ENCODE assay signal across 19 cellular contexts in the genomic region with DNA sequence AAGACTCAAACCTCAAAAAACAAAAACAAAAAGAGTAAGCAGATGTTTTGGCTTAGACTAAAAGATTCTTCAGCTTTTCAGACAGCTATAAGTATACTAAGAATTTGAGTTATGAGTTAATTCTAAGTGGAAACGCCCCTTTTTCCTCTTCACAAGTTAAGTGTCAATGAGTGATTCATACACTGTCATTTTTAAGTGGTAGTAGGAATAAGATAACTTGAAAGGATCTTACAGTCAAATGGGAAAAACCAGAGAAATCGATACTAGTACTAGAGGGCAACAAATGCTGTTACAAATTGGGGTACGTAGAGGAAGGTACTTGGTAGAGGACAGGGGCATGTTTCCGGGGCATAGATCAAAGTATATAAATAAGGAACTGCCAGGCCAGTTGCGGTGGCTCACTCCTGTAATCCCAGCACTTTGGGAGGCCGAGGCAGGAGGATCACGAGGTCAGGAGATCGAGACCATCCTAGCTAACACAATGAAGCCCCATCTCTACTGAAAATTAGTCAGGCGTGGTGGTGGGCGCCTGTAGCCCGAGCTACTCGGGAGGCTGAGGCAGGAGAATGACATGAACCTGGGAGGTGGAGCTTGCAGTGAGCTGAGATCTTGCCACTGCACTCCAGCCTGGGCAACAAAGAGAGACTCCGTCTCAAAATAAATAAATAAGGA. TPM values are rescaled to one million over a fixed set of nuclear protein-coding genes. Genes with fewer than 3 reads are reported as not detected.
DNase-seq lines count a peak whose midpoint lies in the region; ATAC-seq and TF ChIP-seq lines count a peak whose summit lies in the region.
"Had no signal": no experiment of that assay in that cellular context is flagged by ENCODE, and none has a peak within 500 bp of the region (broad histone marks: within the 10 kb centered on the region; RNA-seq: fewer than 3 reads in every experiment).

No MANE protein-coding gene starts in this region.

- peak overlapping the region; percentile 60 for H3K4me3 Mint-ChIP-seq in activated T-cell treated with anti-CD3 and anti-CD28 coated beads, Interleukin-2, amount 50 U/mL, for 4 hours
- peak overlapping the region in 2 of 3 donors; percentile 22 to 28 for H3K4me3 Mint-ChIP-seq in T-cell
- peak overlapping the region; percentile 30 to 48 for H3K4me3 Mint-ChIP-seq in effector memory CD8-positive, alpha-beta T cell
- peak overlapping the region in 1 of 2 donors; percentile 11 for H3K4me3 Mint-ChIP-seq in stimulated activated naive B cell treated with anti-CD40 and anti-IgM and Interleukin-4, amounts not matched to agents 10 μg/mL and 1 μg/mL and 100 μg/mL, for 72 hours
- H3K4me3 Mint-ChIP-seq: neural crest cell had no signal

- CTCF ChIA-PET in T-cell (lab: Charles Lee) = interaction anchor here in 1 of 2 donors (0.7 kb wide), 1 partner anchor 78 kb away, joined by 3 read pairs; no protein-coding TSS in a partner anchor

- H3K4me1 ChIP-seq in esophagus muscularis mucosa = peaks cover 32 to 61% (median 61%) of the 10 kb centered on the region in 4 donors

- no peaks in the 10 kb centered on the region for H3K9me3 ChIP-seq in esophagus muscularis mucosa
- H3K9me3 ChIP-seq: Caco-2, heart right ventricle, SK-N-SH, stomach had no signal

- peak overlapping the region; percentile 44 to 76 for H3K27ac Mint-ChIP-seq in T-cell
- peak overlapping the region; percentile 15 to 76 for H3K27ac Mint-ChIP-seq in effector memory CD8-positive, alpha-beta T cell
- H3K27ac Mint-ChIP-seq in stimulated activated naive B cell treated with anti-CD40 and anti-IgM and Interleukin-4, amounts not matched to agents 10 μg/mL and 1 μg/mL and 100 μg/mL, for 72 hours = peak overlapping the region; percentile 49

- intact Hi-C loops in esophagus muscularis mucosa (cut with DNase I) = loop anchor here (5.0 kb wide), 1 partner anchor 117 kb away; the partner anchor contains the start of gene ACBD3
- intact Hi-C loops in posterior vena cava (cut with DNase I) = no loop called here

- no peaks in the 10 kb centered on the region for H3K27me3 ChIP-seq in esophagus muscularis mucosa
- H3K27me3 ChIP-seq: heart right ventricle, stomach had no signal

- TF ChIP-seq POLR2A in esophagus muscularis mucosa (IDR thresholded peaks at IDR 0.05; ENCODE audit: low read depth) = no peak

- no peak for TF ChIP-seq CTCF in esophagus muscularis mucosa (IDR thresholded peaks at IDR 0.05)

- no peaks in the 10 kb centered on the region for H3K9me3 Mint-ChIP-seq in activated T-cell treated with anti-CD3 and anti-CD28 coated beads, Interleukin-2, amount 50 U/mL, for 4 hours
- H3K9me3 Mint-ChIP-seq in T-cell = no peaks in the 10 kb centered on the region
- H3K9me3 Mint-ChIP-seq in effector memory CD8-positive, alpha-beta T cell = no peaks in the 10 kb centered on the region
- no peaks in the 10 kb centered on the region for H3K9me3 Mint-ChIP-seq in stimulated activated naive B cell treated with anti-CD40 and anti-IgM and Interleukin-4, amounts not matched to agents 10 μg/mL and 1 μg/mL and 100 μg/mL, for 72 hours
- H3K9me3 Mint-ChIP-seq: neural crest cell had no signal

- peaks cover 60% of the 10 kb centered on the region for H3K36me3 Mint-ChIP-seq in activated T-cell treated with anti-CD3 and anti-CD28 coated beads, Interleukin-2, amount 50 U/mL, for 4 hours (ENCODE audit: insufficient read depth)
- H3K36me3 Mint-ChIP-seq in T-cell = peaks cover 52% of the 10 kb centered on the region
- H3K36me3 Mint-ChIP-seq in effector memory CD8-positive, alpha-beta T cell (ENCODE audit: insufficient read depth) = peaks cover 99% of the 10 kb centered on the region
- H3K36me3 Mint-ChIP-seq in stimulated activated naive B cell treated with anti-CD40 and anti-IgM and Interleukin-4, amounts not matched to agents 10 μg/mL and 1 μg/mL and 100 μg/mL, for 72 hours = peaks cover 39 to 54% of the 10 kb centered on the region in 2 donors

- H3K4me1 Mint-ChIP-seq in activated T-cell treated with anti-CD3 and anti-CD28 coated beads, Interleukin-2, amount 50 U/mL, for 4 hours (ENCODE audit: low read depth) = peaks cover 58% of the 10 kb centered on the region
- peaks cover 65 to 69% (median 68%) of the 10 kb centered on the region in 3 donors for H3K4me1 Mint-ChIP-seq in T-cell
- peaks cover 35 to 42% of the 10 kb centered on the region in 2 donors for H3K4me1 Mint-ChIP-seq in effector memory CD8-positive, alpha-beta T cell (ENCODE audit: low read depth in 2 of 2)
- H3K4me1 Mint-ChIP-seq in stimulated activated naive B cell treated with anti-CD40 and anti-IgM and Interleukin-4, amounts not matched to agents 10 μg/mL and 1 μg/mL and 100 μg/mL, for 72 hours = peaks cover 21 to 55% of the 10 kb centered on the region in 2 donors

- ATAC-seq in activated T-cell treated with anti-CD3 and anti-CD28 coated beads, Interleukin-2, amount 50 U/mL, for 4 hours = peak; percentile 83 to 93
- no peak for ATAC-seq in T-cell (replicated peaks in 1 of 4)
- no peak for ATAC-seq in effector memory CD8-positive, alpha-beta T cell (replicated peaks)
- no peak for ATAC-seq in stimulated activated naive B cell treated with anti-CD40 and anti-IgM and Interleukin-4, amounts not matched to agents 10 μg/mL and 1 μg/mL and 100 μg/mL, for 72 hours (replicated peaks)
- ATAC-seq: heart right ventricle, Panc1 had no signal

- no peaks in the 10 kb centered on the region for H3K27me3 Mint-ChIP-seq in activated T-cell treated with anti-CD3 and anti-CD28 coated beads, Interleukin-2, amount 50 U/mL, for 4 hours (ENCODE audit: low read depth)
- H3K27me3 Mint-ChIP-seq in T-cell = no peaks in the 10 kb centered on the region
- H3K27me3 Mint-ChIP-seq in effector memory CD8-positive, alpha-beta T cell = no peaks in the 10 kb centered on the region
- no peaks in the 10 kb centered on the region for H3K27me3 Mint-ChIP-seq in stimulated activated naive B cell treated with anti-CD40 and anti-IgM and Interleukin-4, amounts not matched to agents 10 μg/mL and 1 μg/mL and 100 μg/mL, for 72 hours

- H3K4me3 ChIP-seq in esophagus muscularis mucosa = no peak overlapping the region
- H3K4me3 ChIP-seq: heart right ventricle, stomach had no signal

- no peak for TF ChIP-seq EP300 in esophagus muscularis mucosa (IDR thresholded peaks at IDR 0.05)

- DNase-seq in activated T-cell treated with anti-CD3 and anti-CD28 coated beads, Interleukin-2, amount 50 U/mL, for 4 hours = no peak
- DNase-seq in activated T-cell treated with anti-CD3 and anti-CD28 coated beads, Interleukin-2, amount 50 U/mL, for 1 hour = no peak
- DNase-seq in T-cell = no peak
- DNase-seq in effector memory CD8-positive, alpha-beta T cell = no peak
- DNase-seq in stimulated activated naive B cell treated with anti-CD40 and anti-IgM and Interleukin-4, amounts not matched to agents 10 μg/mL and 1 μg/mL and 100 μg/mL, for 72 hours = no peak
- DNase-seq in esophagus muscularis mucosa (ENCODE audit: extremely low spot score) = no peak
- no peak for DNase-seq in NCI-H2196 treated with DMSO at 0.1 percent for 48 hours (lab: John Stamatoyannopoulos, UW; ENCODE audit: unreplicated experiment)
- DNase-seq in posterior vena cava (ENCODE audit: low spot score) = no peak
- DNase-seq: Caco-2; effector CD8-positive, alpha-beta T cell; EL; heart right ventricle; mammary epithelial cell; NCI-H1417 treated with DMSO at 0.1 percent for 48 hours; NCI-H774; SK-N-SH; stomach had no signal

- POLR2A ChIA-PET in T-cell (lab: Charles Lee) = interaction anchor here in 1 of 2 donors (0.6 kb wide), 1 partner anchor 84 kb away, joined by 6 read pairs; no protein-coding TSS in a partner anchor

- no peak overlapping the region for H3K27ac ChIP-seq in esophagus muscularis mucosa (replicated peaks in 1 of 4)
- H3K27ac ChIP-seq: heart right ventricle, stomach had no signal

- WGBS in esophagus muscularis mucosa = 91% methylated on average over 11 of the region's 13 CpGs

- H3K36me3 ChIP-seq in esophagus muscularis mucosa = peaks cover 22 to 91% (median 65%) of the 10 kb centered on the region in 4 donors

RNA-seq across cellular contexts. Expression of gene H3-3A, which starts 7.4 kb away (rescaled TPM):
- 100 to 1,000 TPM; 328 to 367 (median 332) TPM for total RNA-seq in activated T-cell treated with anti-CD3 and anti-CD28 coated beads, Interleukin-2, amount 50 U/mL, for 4 hours
- total RNA-seq in T-cell = 100 to 1,000 TPM; 340 to 391 (median 366) TPM
- 100 to 1,000 TPM; 319 to 384 (median 350) TPM for total RNA-seq in esophagus muscularis mucosa
- total RNA-seq in posterior vena cava = 100 to 1,000 TPM; 303 to 370 TPM

Comparison
In these comparisons a context has a peak if more than half of its experiments do, and no peak if none do; other contexts are left out.
1. ATAC-seq: peak in activated T-cell treated with anti-CD3 and anti-CD28 coated beads, Interleukin-2, amount 50 U/mL, for 4 hours (2 of 2); none in T-cell (0 of 4), effector memory CD8-positive, alpha-beta T cell (single experiment) and stimulated activated naive B cell treated with anti-CD40 and anti-IgM and Interleukin-4, amounts not matched to agents 10 μg/mL and 1 μg/mL and 100 μg/mL, for 72 hours (0 of 2).
2. Peak in every context shown above with its lines, with median percentiles within 50 percentile points of each other: H3K27ac Mint-ChIP-seq.